Comparison of ENCODE assay signal across 12 cellular contexts in the genomic region with DNA sequence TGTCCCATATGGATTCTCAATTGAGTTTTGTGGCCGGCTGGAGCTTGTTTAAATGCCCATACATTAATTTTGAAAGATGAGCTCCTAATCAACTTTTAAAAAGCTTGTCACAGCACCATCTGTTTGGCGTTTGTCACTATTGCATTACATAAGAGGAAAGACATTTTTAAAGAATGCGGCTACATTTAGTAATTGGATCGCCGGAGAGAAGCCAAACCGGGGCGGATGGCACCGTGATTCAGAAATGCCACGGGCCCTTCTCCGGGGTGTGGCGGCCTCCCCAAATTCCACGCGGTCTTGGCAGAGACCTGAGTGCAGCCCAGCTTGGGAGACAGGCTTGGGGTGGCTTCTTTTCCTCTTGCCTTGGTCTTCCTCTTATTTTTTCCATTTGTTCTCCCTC.
DNase-seq lines count a peak whose midpoint lies in the region; ATAC-seq and TF ChIP-seq lines count a peak whose summit lies in the region.
"Had no signal": no experiment of that assay in that cellular context is flagged by ENCODE, and none has a peak within 500 bp of the region (broad histone marks: within the 10 kb centered on the region; RNA-seq: fewer than 3 reads in every experiment).

No MANE protein-coding gene starts in this region.

- TF ChIP-seq CTCF in AG09319 (IDR thresholded peaks at IDR 0.05; ENCODE audit: low read depth, low read length): no peak
- no peak for TF ChIP-seq CTCF in nephron (IDR thresholded peaks at IDR 0.05; ENCODE audit: unreplicated experiment in 3 of 3)
- no peak for TF ChIP-seq CTCF in smooth muscle cell (IDR thresholded peaks at IDR 0.05; ENCODE audit: borderline replicate concordance, insufficient read depth, poor library complexity, severe bottlenecking)
- no peak for TF ChIP-seq CTCF in BE2C (IDR thresholded peaks at IDR 0.05; ENCODE audit: low read depth, low read length)

- no peaks in the 10 kb centered on the region for H3K79me2 ChIP-seq in smooth muscle cell (ENCODE audit: low read depth)

- H3K27ac ChIP-seq in smooth muscle cell (ENCODE audit: low read depth): no peak overlapping the region
- H3K27ac ChIP-seq: colonic mucosa had no signal

- H3K4me3 ChIP-seq in smooth muscle cell: no peak overlapping the region
- H3K4me3 ChIP-seq in BE2C (ENCODE audit: low read depth, low read length): no peak overlapping the region
- H3K4me3 ChIP-seq: colonic mucosa, mucosa of descending colon had no signal

- H3K4me1 Mint-ChIP-seq in nephron: peaks cover 38% of the 10 kb centered on the region

- H3K4me1 ChIP-seq in smooth muscle cell (ENCODE audit: low read depth) (no peaks in the 10 kb centered on the region), BE2C (no peaks in the 10 kb centered on the region; the same call in 1 of the 2 replicates)
- H3K4me1 ChIP-seq: colonic mucosa had no signal

- no peak for ATAC-seq in GM21360 (IDR thresholded peaks at IDR 0.05; ENCODE audit: unreplicated experiment)

- H3K9me3 Mint-ChIP-seq in nephron: no peaks in the 10 kb centered on the region
- H3K9me3 Mint-ChIP-seq: CD14-positive monocyte had no signal

- H3K36me3 Mint-ChIP-seq in nephron (ENCODE audit: low read depth): no peaks in the 10 kb centered on the region
- H3K36me3 Mint-ChIP-seq: CD14-positive monocyte had no signal

- H3K36me3 ChIP-seq in smooth muscle cell (ENCODE audit: low read depth) (no peaks in the 10 kb centered on the region), BE2C (no peaks in the 10 kb centered on the region)
- H3K36me3 ChIP-seq: colonic mucosa had no signal

- peak; percentile 28 for DNase-seq in AG09319 (ENCODE audit: extremely low read depth, low read depth)
- peak; percentile 57 to 79 for DNase-seq in NCI-H524 (lab: John Stamatoyannopoulos, UW)
- DNase-seq in dermis blood vessel endothelial cell: peak; percentile 20
- no peak for DNase-seq in smooth muscle cell (lab: John Stamatoyannopoulos, UW; ENCODE audit: unreplicated experiment)
- no peak for DNase-seq in RPMI8226
- DNase-seq in BE2C: no peak
- DNase-seq: activated CD4-positive, alpha-beta T cell treated with anti-CD3 and anti-CD28 coated beads for 4 hours had no signal

- H3K27me3 ChIP-seq in smooth muscle cell (ENCODE audit: low read depth): peaks cover 8% of the 10 kb centered on the region
- H3K27me3 ChIP-seq in BE2C: no peaks in the 10 kb centered on the region
- H3K27me3 ChIP-seq: colonic mucosa had no signal

- H3K27me3 Mint-ChIP-seq in nephron (ENCODE audit: low read depth): peaks cover 44% of the 10 kb centered on the region

- H3K9me3 ChIP-seq in smooth muscle cell (replicated peaks; ENCODE audit: low read depth): no peaks in the 10 kb centered on the region
- no peaks in the 10 kb centered on the region for H3K9me3 ChIP-seq in BE2C
- H3K9me3 ChIP-seq: colonic mucosa, mucosa of descending colon had no signal

- peak overlapping the region in 1 of 3 experiments; percentile 41 for H3K4me3 Mint-ChIP-seq in nephron

- H4K20me1 ChIP-seq in smooth muscle cell (ENCODE audit: low read depth): no peaks in the 10 kb centered on the region

- peak overlapping the region; percentile 59 to 61 (median 60) for H3K27ac Mint-ChIP-seq in nephron

- H3K4me2 ChIP-seq in smooth muscle cell: no peak overlapping the region

- no peak overlapping the region for H2AFZ ChIP-seq in smooth muscle cell (ENCODE audit: low read depth)

- WGBS in smooth muscle cell (ENCODE audit: low lambda C conversion rate): 82% methylated on average over 13 of the region's 13 CpGs

- H3K9ac ChIP-seq in smooth muscle cell (ENCODE audit: low read depth): no peak overlapping the region

- H3F3A ChIP-seq in smooth muscle cell (ENCODE audit: low read depth): no peaks in the 10 kb centered on the region

Comparison
In these comparisons a context has a peak if more than half of its experiments do, and no peak if none do; other contexts are left out.
1. DNase-seq: peak in AG09319 (single experiment), NCI-H524 (2 of 2) and dermis blood vessel endothelial cell (single experiment); none in smooth muscle cell (single experiment), RPMI8226 (single experiment) and BE2C (single experiment).